Comparison of ENCODE assay signal across 8 cellular contexts in the genomic region with DNA sequence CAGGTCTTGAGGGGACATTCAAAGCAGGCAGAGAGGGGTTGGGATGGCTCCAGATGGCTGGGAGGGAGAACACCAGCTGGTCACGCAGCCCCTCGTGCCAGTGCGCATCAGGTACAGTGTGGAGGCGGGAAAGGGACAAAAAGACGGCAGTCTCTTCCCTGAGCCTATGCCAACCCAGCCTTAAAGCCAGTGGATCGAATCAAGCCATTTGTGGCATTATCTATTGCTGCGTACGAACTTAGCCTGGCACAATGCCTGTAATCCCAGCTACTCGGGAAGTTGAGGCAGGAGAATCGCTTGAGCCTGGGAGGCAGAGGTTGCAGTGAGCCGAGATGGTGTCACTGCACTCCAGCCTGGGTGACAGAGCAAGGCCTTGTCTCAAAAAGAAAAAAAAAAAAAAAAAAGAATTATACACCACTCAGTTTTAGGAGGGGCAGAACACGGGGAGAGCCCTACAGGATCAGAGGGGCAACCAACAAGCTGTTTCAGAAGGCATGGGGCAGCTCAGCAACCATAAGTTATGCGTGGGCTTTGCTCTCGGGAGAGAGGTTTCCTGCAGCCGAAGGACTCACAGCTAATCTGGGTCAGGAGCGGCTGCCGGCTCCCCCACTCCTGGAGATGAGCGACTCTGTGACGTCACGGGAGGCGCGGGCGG. TPM values are rescaled to one million over a fixed set of nuclear protein-coding genes. Genes with fewer than 3 reads are reported as not detected.
DNase-seq lines count a peak whose midpoint lies in the region; ATAC-seq, FAIRE-seq and TF ChIP-seq lines count a peak whose summit lies in the region.

No MANE protein-coding gene starts in this region.

- no peak for FAIRE-seq in D721Med (lab: Jason Lieb, UNC)

- no peak for ATAC-seq in GM18511 (IDR thresholded peaks at IDR 0.05; ENCODE audit: unreplicated experiment)

- H3K4me2 ChIP-seq in OCI-LY3 (ENCODE audit: low read length) (peak overlapping the region; percentile 94), neuronal stem cell (ENCODE audit: insufficient read depth, low read length, poor library complexity, severe bottlenecking) (peak overlapping the region; percentile 41)

- H2BK5ac ChIP-seq in neuronal stem cell (ENCODE audit: low read length): peak overlapping the region; percentile 84

- no peak overlapping the region for H4K91ac ChIP-seq in neuronal stem cell (ENCODE audit: low read depth, low read length, poor library complexity)

- H3K14ac ChIP-seq in neuronal stem cell (ENCODE audit: low read length): no peak overlapping the region

- H3K36me3 ChIP-seq in OCI-LY3 (replicated peaks; ENCODE audit: low read depth, low read length) (no peaks in the 10 kb centered on the region), neuronal stem cell (replicated peaks in 1 of 2; ENCODE audit: control insufficient read depth in 2 of 2, insufficient read depth in 2 of 2, low read length in 2 of 2) (peaks cover 0 to 7% of the 10 kb centered on the region in 2 donors), subcutaneous abdominal adipose tissue (ENCODE audit: control insufficient read depth in 5 of 5, insufficient read depth in 5 of 5, low read length in 5 of 5) (peaks cover 4 to 20% (median 13%) of the 10 kb centered on the region in 5 donors)

- H3K4me1 ChIP-seq in OCI-LY3 (ENCODE audit: low read length) (peaks cover 12% of the 10 kb centered on the region), neuronal stem cell (ENCODE audit: control insufficient read depth in 2 of 2, insufficient read depth in 1 of 2, low read depth in 1 of 2, low read length in 2 of 2) (peaks cover 3 to 6% of the 10 kb centered on the region in 2 donors), subcutaneous abdominal adipose tissue (ENCODE audit: control insufficient read depth in 5 of 5, insufficient read depth in 5 of 5, low read length in 5 of 5) (peaks cover 6 to 25% (median 21%) of the 10 kb centered on the region in 5 donors)

- H3K9me3 Mint-ChIP-seq in HFFc6: no peaks in the 10 kb centered on the region

- H3K9ac ChIP-seq in OCI-LY3 (ENCODE audit: low read length) (peak overlapping the region; percentile 83), neuronal stem cell (ENCODE audit: low read depth, low read length, poor library complexity) (no peak overlapping the region), subcutaneous abdominal adipose tissue (ENCODE audit: low read length in 5 of 5) (peak overlapping the region in 4 of 5 donors; percentile 84 to 89 (median 86))

- H3K27ac ChIP-seq in OCI-LY3 (ENCODE audit: low read length): peak overlapping the region; percentile 54; the same call in 1 of the 2 replicates
- no peak overlapping the region for H3K27ac ChIP-seq in neuronal stem cell (replicated peaks; ENCODE audit: low read length)
- peak overlapping the region; percentile 95 for H3K27ac ChIP-seq in subcutaneous abdominal adipose tissue (ENCODE audit: low read depth, low read length)

- peak overlapping the region; percentile 24 for H3K18ac ChIP-seq in neuronal stem cell (ENCODE audit: low read length)

- H3K23ac ChIP-seq in neuronal stem cell (ENCODE audit: low read depth, low read length, poor library complexity): peak overlapping the region; percentile 99

- no peak overlapping the region for H2BK12ac ChIP-seq in neuronal stem cell (ENCODE audit: low read length)

- no peaks in the 10 kb centered on the region for H3K27me3 ChIP-seq in OCI-LY3 (ENCODE audit: low read depth, low read length)
- H3K27me3 ChIP-seq in neuronal stem cell (ENCODE audit: control insufficient read depth in 3 of 3, insufficient read depth in 3 of 3, low read depth in 1 of 3, low read length in 3 of 3): no peaks in the 10 kb centered on the region
- no peaks in the 10 kb centered on the region for H3K27me3 ChIP-seq in subcutaneous abdominal adipose tissue (ENCODE audit: control insufficient read depth in 5 of 5, insufficient read depth in 4 of 5, low read length in 5 of 5)

- no CpG with 5 or more reads among the region's 23 CpGs for WGBS in neuronal stem cell (ENCODE audit: extremely low coverage in 2 of 2, insufficient read length in 2 of 2, insufficient replicate concordance in 1 of 2), 2 donors

- H3K36me3 Mint-ChIP-seq in HFFc6 (ENCODE audit: low read depth): peaks cover 16% of the 10 kb centered on the region

- DNase-seq in D721Med (ENCODE audit: insufficient read length, low spot score): peak; percentile 90
- DNase-seq in HFFc6: peak; percentile 89
- DNase-seq in activated effector memory CD4-positive, alpha-beta T cell treated with Interleukin-2 at 50 U/mL for 16 hours: peak; percentile 91
- DNase-seq in foreskin melanocyte: peak; percentile 85
- DNase-seq in neuronal stem cell (ENCODE audit: low spot score): peak; percentile 92

- no peak overlapping the region for H4K8ac ChIP-seq in neuronal stem cell (ENCODE audit: low read depth, low read length)

- H4K20me1 ChIP-seq in OCI-LY3 (ENCODE audit: insufficient read depth, low read length): peaks cover 6% of the 10 kb centered on the region; the same call in 1 of the 2 replicates

- no peak overlapping the region for H2BK120ac ChIP-seq in neuronal stem cell (ENCODE audit: low read depth, low read length)

- H3K9me3 ChIP-seq in OCI-LY3 (ENCODE audit: insufficient read depth, low read length) (no peaks in the 10 kb centered on the region), neuronal stem cell (replicated peaks in 1 of 2; ENCODE audit: control insufficient read depth in 2 of 2, insufficient read depth in 1 of 2, low read depth in 1 of 2, low read length in 2 of 2) (no peaks in the 10 kb centered on the region), subcutaneous abdominal adipose tissue (ENCODE audit: control insufficient read depth in 5 of 5, low read length in 5 of 5) (no peaks in the 10 kb centered on the region)

- peaks cover 5% of the 10 kb centered on the region for H3K79me1 ChIP-seq in neuronal stem cell (ENCODE audit: low read depth, low read length)

- TF ChIP-seq CTCF in D721Med (IDR thresholded peaks at IDR 0.05; ENCODE audit: insufficient read depth, missing control alignments): no peak
- TF ChIP-seq CTCF in HFFc6 (IDR thresholded peaks at IDR 0.05): no peak
- TF ChIP-seq CTCF in OCI-LY3 (IDR thresholded peaks at IDR 0.05; ENCODE audit: low read depth, low read length): no peak

- H2BK15ac ChIP-seq in neuronal stem cell (ENCODE audit: low read length): peak overlapping the region; percentile 97

- peak overlapping the region; percentile 97 for H3K4me3 Mint-ChIP-seq in HFFc6

- H3K4me3 ChIP-seq in OCI-LY3 (ENCODE audit: low read length) (peak overlapping the region; percentile 92), neuronal stem cell (ENCODE audit: low read length in 2 of 2) (peak overlapping the region; percentile 93 to 96), subcutaneous abdominal adipose tissue (ENCODE audit: low read depth in 1 of 5, low read length in 5 of 5) (peak overlapping the region; percentile 62 to 93 (median 93))

- H3K79me2 ChIP-seq in OCI-LY3 (ENCODE audit: low read length): peaks cover 42% of the 10 kb centered on the region

- H3K4me1 Mint-ChIP-seq in HFFc6 (ENCODE audit: low read depth): peaks cover 35% of the 10 kb centered on the region

- H2AFZ ChIP-seq in OCI-LY3 (ENCODE audit: low read depth, low read length) (peak overlapping the region; percentile 95), neuronal stem cell (ENCODE audit: low read length) (peak overlapping the region; percentile 99)

- H3K27me3 Mint-ChIP-seq in HFFc6 (ENCODE audit: insufficient read depth): peaks cover 4% of the 10 kb centered on the region

- no peak overlapping the region for H3K4ac ChIP-seq in neuronal stem cell (ENCODE audit: low read length)

- peak overlapping the region; percentile 98 for H3K27ac Mint-ChIP-seq in HFFc6

- no peak overlapping the region for H2AK5ac ChIP-seq in neuronal stem cell (ENCODE audit: low read depth, low read length)

RNA-seq across cellular contexts. Expression of gene NDUFB2, which starts 0.4 kb away (rescaled TPM):
- 100 to 1,000 TPM; 176 to 254 (median 205) TPM for total RNA-seq in HFFc6 (2021; fragmentation: NEBNext Ultra II Directional; extraction: Animal tissue kit (Norgen Biotek cat#: 25700))
- 296 TPM for polyA plus RNA-seq in neuronal stem cell (2013, experiment 1 of 2)
- 293 TPM for polyA plus RNA-seq in neuronal stem cell (2013, experiment 2 of 2)

RNA-seq across cellular contexts. Expression of gene ADCK2, which starts 23.4 kb away (rescaled TPM):
- total RNA-seq in HFFc6 (2021; fragmentation: NEBNext Ultra II Directional; extraction: Animal tissue kit (Norgen Biotek cat#: 25700)): 10 to 100 TPM in 3 of 6 experiments, 1 to 10 TPM in 3; 9.2 to 13.6 (median 10.0) TPM
- 8.7 TPM for polyA plus RNA-seq in neuronal stem cell (2013, experiment 1 of 2)
- polyA plus RNA-seq in neuronal stem cell (2013, experiment 2 of 2): 8.8 TPM

RNA-seq across cellular contexts. Expression of gene DENND2A, which starts 55.5 kb away (rescaled TPM):
- total RNA-seq in HFFc6 (2021; fragmentation: NEBNext Ultra II Directional; extraction: Animal tissue kit (Norgen Biotek cat#: 25700)): under 1 TPM; 0.50 to 0.99 (median 0.58) TPM
- 32.4 TPM for polyA plus RNA-seq in neuronal stem cell (2013, experiment 1 of 2)
- 33.1 TPM for polyA plus RNA-seq in neuronal stem cell (2013, experiment 2 of 2)
